19 cellular contexts compared by ENCODE assay signal in genomic region chr20:61117725-61118124, GRCh38.
DNase-seq lines count a peak whose midpoint lies in the region; ATAC-seq and TF ChIP-seq lines count a peak whose summit lies in the region.
"Had no signal": no experiment of that assay in that cellular context is flagged by ENCODE, and none has a peak within 500 bp of the region (broad histone marks: within the 10 kb centered on the region; RNA-seq: fewer than 3 reads in every experiment).

No MANE protein-coding gene starts in this region.

- H3K27ac ChIP-seq in ACC112 (ENCODE audit: low read depth, low read length) (peak overlapping the region; percentile 31; the same call in 1 of the 2 replicates), GM23248 (peak overlapping the region; percentile 66), neural progenitor cell (no peak overlapping the region)
- H3K27ac ChIP-seq: adrenal gland, coronary artery, psoas muscle had no signal

- H3K9ac ChIP-seq in GM23248 = peak overlapping the region; percentile 45
- H3K9ac ChIP-seq in neural progenitor cell = no peak overlapping the region

- peaks cover 27% of the 10 kb centered on the region for H3K4me1 Mint-ChIP-seq in neural progenitor cell
- H3K4me1 Mint-ChIP-seq in T-helper 2 cell treated with Interferon-gamma antibody and Interleukin-4, amounts not matched to agents 5 μg/mL and 100 μg/mL, for 36 hours (ENCODE audit: low read depth) = peaks cover 2% of the 10 kb centered on the region

- 0 out of 2 replicates have a peak, but pooled peaks cover 6% of the 10 kb centered on the region for H3F3A ChIP-seq in GM23248 (ENCODE audit: insufficient read depth)
- no peaks in the 10 kb centered on the region for H3F3A ChIP-seq in neural progenitor cell (ENCODE audit: low read depth)

- no peaks in the 10 kb centered on the region for H3K4me1 ChIP-seq in ACC112 (ENCODE audit: control insufficient read depth, insufficient read depth, low read length, unreplicated experiment)
- H3K4me1 ChIP-seq in GM23248 (ENCODE audit: insufficient read depth) = peaks cover 12% of the 10 kb centered on the region; the same call in 1 of the 2 replicates
- peaks cover 5% of the 10 kb centered on the region for H3K4me1 ChIP-seq in neural progenitor cell
- H3K4me1 ChIP-seq: adrenal gland, psoas muscle had no signal

- H3K79me2 ChIP-seq in ACC112 (ENCODE audit: control insufficient read depth, insufficient read depth, low read length, unreplicated experiment) = no peaks in the 10 kb centered on the region
- no peaks in the 10 kb centered on the region for H3K79me2 ChIP-seq in GM23248 (ENCODE audit: insufficient read depth)
- no peaks in the 10 kb centered on the region for H3K79me2 ChIP-seq in neural progenitor cell (ENCODE audit: low read depth)

- H4K20me1 ChIP-seq in GM23248 (ENCODE audit: insufficient read depth) = no peaks in the 10 kb centered on the region
- H4K20me1 ChIP-seq in neural progenitor cell (ENCODE audit: low read depth) = no peaks in the 10 kb centered on the region

- no peaks in the 10 kb centered on the region for H3K36me3 Mint-ChIP-seq in neural progenitor cell
- no peaks in the 10 kb centered on the region for H3K36me3 Mint-ChIP-seq in T-helper 2 cell treated with Interferon-gamma antibody and Interleukin-4, amounts not matched to agents 5 μg/mL and 100 μg/mL, for 36 hours (ENCODE audit: low read depth)
- H3K36me3 Mint-ChIP-seq: naive thymus-derived CD4-positive, alpha-beta T cell had no signal

- H3K9me2 ChIP-seq in GM23248 (ENCODE audit: insufficient read depth) = no peaks in the 10 kb centered on the region

- in situ Hi-C loops in GM23248 (cut with MboI) (no loop called here), astrocyte of the cerebellum (cut with HindIII; ENCODE audit: low sequenced_read_pairs) (no loop called here)

- H3K4me2 ChIP-seq in GM23248 (ENCODE audit: unreplicated experiment) = peak overlapping the region; percentile 51
- no peak overlapping the region for H3K4me2 ChIP-seq in neural progenitor cell

- H3K9me3 ChIP-seq in GM23248 (ENCODE audit: low read depth) (no peaks in the 10 kb centered on the region), neural progenitor cell (ENCODE audit: low read depth) (no peaks in the 10 kb centered on the region)
- H3K9me3 ChIP-seq: adrenal gland, psoas muscle had no signal

- TF ChIP-seq CTCF in astrocyte of the cerebellum (IDR thresholded peaks at IDR 0.05; ENCODE audit: low read depth, low read length, missing control alignments) = no peak
- TF ChIP-seq CTCF in neural progenitor cell (IDR thresholded peaks at IDR 0.05) = no peak

- H3K9me3 Mint-ChIP-seq in neural progenitor cell = peaks cover 2% of the 10 kb centered on the region
- H3K9me3 Mint-ChIP-seq in T-helper 2 cell treated with Interferon-gamma antibody and Interleukin-4, amounts not matched to agents 5 μg/mL and 100 μg/mL, for 36 hours = no peaks in the 10 kb centered on the region
- H3K9me3 Mint-ChIP-seq: activated T-cell treated with anti-CD3 and anti-CD28 coated beads, Interleukin-2, amount 50 U/mL, for 72 hours; naive thymus-derived CD4-positive, alpha-beta T cell had no signal

- DNase-seq in GM23248 (peak; percentile 67), astrocyte of the cerebellum (ENCODE audit: low read depth) (peak; percentile 3), iris pigment epithelial cell (ENCODE audit: low read depth) (peak; percentile 3), retina (no peak), neural progenitor cell (ENCODE audit: low spot score) (no peak)
- DNase-seq in T-helper 2 cell treated with Interferon-gamma antibody and Interleukin-4, amounts not matched to agents 5 μg/mL and 100 μg/mL, for 36 hours (ENCODE audit: low spot score) = no peak
- DNase-seq: activated CD4-positive, alpha-beta T cell treated with anti-CD3 and anti-CD28 coated beads, Interleukin-2, amount 50 U/mL, for 4 hours; activated T-cell treated with anti-CD3 and anti-CD28 coated beads, Interleukin-2, amount 50 U/mL, for 72 hours; adrenal gland; DMS53; erythroblast; hypothalamus; naive thymus-derived CD4-positive, alpha-beta T cell; psoas muscle; substantia nigra had no signal

- peaks cover 12% of the 10 kb centered on the region; the same call in 1 of the 2 replicates for H3K27me3 ChIP-seq in ACC112 (ENCODE audit: insufficient read depth, low read length)
- H3K27me3 ChIP-seq in GM23248 (replicated peaks; ENCODE audit: insufficient read depth) = no peaks in the 10 kb centered on the region
- H3K27me3 ChIP-seq in neural progenitor cell = peaks cover 5% of the 10 kb centered on the region
- H3K27me3 ChIP-seq: adrenal gland had no signal

- WGBS in GM23248 (ENCODE audit: low coverage in 1 of 2, low lambda C conversion rate in 2 of 2, missing lambda C conversion rate in 2 of 2), 2 experiments = 15 to 22% methylated on average over 5 of the region's 5 CpGs

- no peak overlapping the region for H2AFZ ChIP-seq in ACC112 (ENCODE audit: low read length, unreplicated experiment)
- 0 out of 2 replicates have a peak overlapping the region, but pooled peaks have one; percentile 17 for H2AFZ ChIP-seq in GM23248
- H2AFZ ChIP-seq in neural progenitor cell (replicated peaks) = no peak overlapping the region

- no peaks in the 10 kb centered on the region for H3K36me3 ChIP-seq in ACC112 (ENCODE audit: insufficient read depth, low read length)
- no peaks in the 10 kb centered on the region for H3K36me3 ChIP-seq in GM23248 (ENCODE audit: low read depth)
- H3K36me3 ChIP-seq in neural progenitor cell = no peaks in the 10 kb centered on the region
- H3K36me3 ChIP-seq: adrenal gland had no signal

- H3K4me3 ChIP-seq in ACC112 (ENCODE audit: low read depth, low read length) (no peak overlapping the region), GM23248 (no peak overlapping the region), astrocyte of the cerebellum (ENCODE audit: low read depth, low read length) (no peak overlapping the region), neural progenitor cell (no peak overlapping the region)
- H3K4me3 ChIP-seq: adrenal gland, coronary artery, psoas muscle had no signal

- no peak overlapping the region for H3K4me3 Mint-ChIP-seq in neural progenitor cell
- no peak overlapping the region for H3K4me3 Mint-ChIP-seq in T-helper 2 cell treated with Interferon-gamma antibody and Interleukin-4, amounts not matched to agents 5 μg/mL and 100 μg/mL, for 36 hours
- H3K4me3 Mint-ChIP-seq: activated T-cell treated with anti-CD3 and anti-CD28 coated beads, Interleukin-2, amount 50 U/mL, for 72 hours; naive thymus-derived CD4-positive, alpha-beta T cell had no signal

- H3K27ac Mint-ChIP-seq in neural progenitor cell = no peak overlapping the region
- no peak overlapping the region for H3K27ac Mint-ChIP-seq in T-helper 2 cell treated with Interferon-gamma antibody and Interleukin-4, amounts not matched to agents 5 μg/mL and 100 μg/mL, for 36 hours
- H3K27ac Mint-ChIP-seq: activated T-cell treated with anti-CD3 and anti-CD28 coated beads, Interleukin-2, amount 50 U/mL, for 72 hours; naive thymus-derived CD4-positive, alpha-beta T cell had no signal

- ATAC-seq in HG03571 (IDR thresholded peaks at IDR 0.05; ENCODE audit: unreplicated experiment) = no peak
- ATAC-seq: activated T-cell treated with anti-CD3 and anti-CD28 coated beads, Interleukin-2, amount 50 U/mL, for 72 hours; left lobe of liver; naive thymus-derived CD4-positive, alpha-beta T cell; psoas muscle had no signal

- peaks cover 12% of the 10 kb centered on the region for H3K27me3 Mint-ChIP-seq in neural progenitor cell (ENCODE audit: insufficient read depth, low read depth)
- H3K27me3 Mint-ChIP-seq in T-helper 2 cell treated with Interferon-gamma antibody and Interleukin-4, amounts not matched to agents 5 μg/mL and 100 μg/mL, for 36 hours (ENCODE audit: low read depth) = no peaks in the 10 kb centered on the region

Comparison
In these comparisons a context has a peak if more than half of its experiments do, and no peak if none do; other contexts are left out.
1. DNase-seq: peak in GM23248 (single experiment), astrocyte of the cerebellum (single experiment) and iris pigment epithelial cell (single experiment); none in retina (single experiment), neural progenitor cell (single experiment) and T-helper 2 cell treated with Interferon-gamma antibody and Interleukin-4, amounts not matched to agents 5 μg/mL and 100 μg/mL, for 36 hours (single experiment).